ENCODE assay signal across 11 cellular contexts in the genomic region with DNA sequence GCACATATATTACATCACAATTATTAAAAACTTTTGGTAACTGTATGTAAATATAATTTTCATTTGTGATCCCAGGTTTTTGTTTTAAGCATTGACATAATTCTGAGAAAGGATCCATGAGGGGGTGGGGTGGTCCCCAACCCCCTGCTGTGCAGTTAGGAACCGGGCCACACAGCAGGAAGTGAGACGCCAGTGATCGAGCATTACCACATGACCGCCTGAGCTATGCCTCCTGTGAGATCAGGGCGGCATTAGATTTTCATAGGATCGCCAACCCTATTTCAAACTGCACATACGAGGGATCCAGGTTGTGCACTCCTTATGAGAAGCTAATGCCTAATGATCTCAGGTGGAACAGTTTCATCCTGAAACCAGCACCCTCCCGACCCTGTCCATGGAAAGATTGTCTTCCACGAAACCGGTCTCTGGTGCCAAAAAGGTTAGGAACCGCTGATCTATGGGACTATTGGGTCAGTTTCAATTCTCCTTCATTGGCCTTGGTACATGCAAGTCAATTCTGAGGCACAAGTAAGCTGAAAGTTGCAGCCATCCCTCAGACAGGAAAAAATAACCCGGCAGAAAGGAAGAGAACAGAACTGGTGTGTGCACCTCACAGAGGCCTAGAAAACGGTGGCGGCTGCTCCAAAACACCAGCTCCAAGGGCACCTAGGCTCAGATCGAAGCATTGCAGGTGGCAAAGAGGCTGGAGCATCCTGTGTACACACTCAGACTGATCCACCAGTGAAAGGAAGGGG. TPM values are rescaled to one million over a fixed set of nuclear protein-coding genes. Genes with fewer than 3 reads are reported as not detected.
DNase-seq lines count a peak whose midpoint lies in the region; ATAC-seq and TF ChIP-seq lines count a peak whose summit lies in the region.
"Had no signal": no experiment of that assay in that cellular context is flagged by ENCODE, and none has a peak within 500 bp of the region (broad histone marks: within the 10 kb centered on the region; RNA-seq: fewer than 3 reads in every experiment).

No MANE protein-coding gene starts in this region.

- peak overlapping the region; percentile 38 for H3K4me3 Mint-ChIP-seq in activated B cell treated with CpG ODN at 0.5 μM for 24 hours
- H3K4me3 Mint-ChIP-seq in memory B cell: peak overlapping the region; percentile 17

- peak overlapping the region; percentile 24 for H3K27ac ChIP-seq in upper lobe of right lung
- H3K27ac ChIP-seq: esophagus muscularis mucosa, vagina had no signal

- H3K9me3 ChIP-seq in upper lobe of right lung: no peaks in the 10 kb centered on the region
- H3K9me3 ChIP-seq: BE2C, esophagus muscularis mucosa, vagina had no signal

- H3K9me3 Mint-ChIP-seq in activated B cell treated with CpG ODN at 0.5 μM for 24 hours (no peaks in the 10 kb centered on the region), memory B cell (no peaks in the 10 kb centered on the region)

- peak; percentile 52 for DNase-seq in stimulated activated CD4-positive, alpha-beta T cell treated with anti-CD3 and anti-CD28 coated beads, Interleukin-15, amount 100 ng/mL, for 24 hours
- no peak for DNase-seq in stimulated activated CD4-positive, alpha-beta T cell treated with anti-CD3 and anti-CD28 coated beads, Interleukin-2, amount 100 ng/mL, for 48 hours
- DNase-seq in activated B cell treated with CpG ODN at 0.5 μM for 24 hours: no peak
- no peak for DNase-seq in memory B cell (ENCODE audit: low spot score in 2 of 2)
- DNase-seq in upper lobe of right lung: no peak
- no peak for DNase-seq in epidermal melanocyte (ENCODE audit: insufficient read length, low spot score)
- DNase-seq: BE2C had no signal

- POLR2A ChIA-PET in activated B cell treated with CpG ODN at 0.5 μM for 24 hours (lab: Charles Lee): interaction anchor here (0.7 to 16.3 kb wide), 4 partner anchors 8 to 99 kb away, joined by 3 to 931 read pairs (median 4); no protein-coding TSS in a partner anchor

- H3K4me3 ChIP-seq in upper lobe of right lung: no peak overlapping the region
- H3K4me3 ChIP-seq: esophagus muscularis mucosa, vagina had no signal

- H3K27ac Mint-ChIP-seq in activated B cell treated with CpG ODN at 0.5 μM for 24 hours: peak overlapping the region; percentile 82
- peak overlapping the region; percentile 87 for H3K27ac Mint-ChIP-seq in memory B cell

- peaks cover 57% of the 10 kb centered on the region for H3K4me1 Mint-ChIP-seq in activated B cell treated with CpG ODN at 0.5 μM for 24 hours
- peaks cover 30% of the 10 kb centered on the region for H3K4me1 Mint-ChIP-seq in memory B cell

- CTCF ChIA-PET in activated B cell treated with CpG ODN at 0.5 μM for 24 hours (lab: Charles Lee): interaction anchor here (0.7 to 4.3 kb wide), 6 partner anchors 17 to 520 kb away, joined by 3 to 16 read pairs (median 3); no protein-coding TSS in a partner anchor

- ATAC-seq in activated B cell treated with CpG ODN at 0.5 μM for 24 hours (ENCODE audit: low read depth) (no peak), memory B cell (ENCODE audit: low read depth) (peak; percentile 33), upper lobe of right lung (peak; percentile 32), HG02642 (IDR thresholded peaks at IDR 0.05; ENCODE audit: poor library complexity, unreplicated experiment) (no peak), HG02885 (IDR thresholded peaks at IDR 0.05; ENCODE audit: poor library complexity, unreplicated experiment) (no peak)

- H3K27me3 ChIP-seq in upper lobe of right lung: no peaks in the 10 kb centered on the region
- H3K27me3 ChIP-seq: BE2C, esophagus muscularis mucosa, vagina had no signal

- H3K36me3 Mint-ChIP-seq in activated B cell treated with CpG ODN at 0.5 μM for 24 hours (ENCODE audit: low read depth) (no peaks in the 10 kb centered on the region), memory B cell (no peaks in the 10 kb centered on the region)

- H3K36me3 ChIP-seq in upper lobe of right lung: no peaks in the 10 kb centered on the region
- H3K36me3 ChIP-seq: BE2C, esophagus muscularis mucosa, vagina had no signal

- intact Hi-C loops in activated B cell treated with CpG ODN at 0.5 μM for 24 hours (cut with micrococcal nuclease): no loop called here
- intact Hi-C loops in upper lobe of right lung (cut with DNase I): no loop called here

- peaks cover 6% of the 10 kb centered on the region for H3K4me1 ChIP-seq in upper lobe of right lung
- H3K4me1 ChIP-seq: BE2C, vagina had no signal

- TF ChIP-seq CTCF in activated B cell treated with CpG ODN at 0.5 μM for 24 hours (IDR thresholded peaks at IDR 0.05) (no peak), upper lobe of right lung (IDR thresholded peaks at IDR 0.05) (no peak)

- H3K27me3 Mint-ChIP-seq in activated B cell treated with CpG ODN at 0.5 μM for 24 hours (no peaks in the 10 kb centered on the region), memory B cell (no peaks in the 10 kb centered on the region)

RNA-seq across cellular contexts. Expression of a gene that starts 7.0 kb away (rescaled TPM):
- total RNA-seq in activated B cell treated with CpG ODN at 0.5 μM for 24 hours (5,922 and 6,273 TPM in 2 replicates), upper lobe of right lung (4,663 TPM)

Comparison
In these comparisons a context has a peak if more than half of its experiments do, and no peak if none do; other contexts are left out.
1. ATAC-seq: peak in memory B cell (single experiment) and upper lobe of right lung (single experiment); none in activated B cell treated with CpG ODN at 0.5 μM for 24 hours (single experiment), HG02642 (single experiment) and HG02885 (single experiment).